Comparison of ENCODE assay signal across 10 cellular contexts in the genomic region with DNA sequence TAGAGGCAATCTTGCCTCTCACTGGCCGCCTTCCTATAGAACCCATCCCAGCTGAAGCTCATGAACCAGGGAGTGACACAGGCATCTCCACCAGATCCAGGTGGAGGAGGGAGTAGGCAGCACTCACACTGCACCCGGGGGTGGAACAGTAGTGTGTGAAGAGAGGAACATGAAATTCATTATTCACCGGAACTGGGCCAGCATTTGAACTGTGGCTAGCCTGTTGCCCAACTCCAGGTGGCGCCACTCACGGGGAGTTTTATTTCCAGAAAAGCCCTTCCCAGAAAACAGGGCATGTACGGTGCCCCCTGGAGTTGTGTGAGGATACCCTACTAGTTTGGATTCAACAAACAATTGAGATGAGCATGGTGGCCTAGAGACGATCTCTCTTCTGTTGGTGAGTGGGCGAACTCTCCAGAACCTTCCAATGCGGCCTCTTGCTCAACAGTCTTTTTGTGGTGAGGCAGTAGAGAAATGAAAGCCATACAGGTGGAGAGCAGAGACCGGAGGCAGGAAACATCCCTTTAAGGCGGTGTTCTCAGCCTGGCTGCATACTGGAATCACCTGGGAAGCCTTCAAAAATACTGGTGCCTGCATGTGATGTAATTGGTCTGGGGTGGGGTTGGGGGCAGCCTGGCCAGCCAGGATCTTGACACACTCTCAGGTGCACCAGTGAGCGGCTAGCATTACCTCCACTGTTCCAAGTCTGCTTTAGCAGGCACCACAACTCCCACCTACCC.
A peak's percentile ranks its signal among the peaks of the same experiment; 100 is the strongest.
DNase-seq lines count a peak whose midpoint lies in the region; ATAC-seq and TF ChIP-seq lines count a peak whose summit lies in the region.
"Had no signal": no experiment of that assay in that cellular context is flagged by ENCODE, and none has a peak within 500 bp of the region (broad histone marks: within the 10 kb centered on the region; RNA-seq: fewer than 3 reads in every experiment).

No MANE protein-coding gene starts in this region.

- DNase-seq in DMS 273 (lab: John Stamatoyannopoulos, UW; ENCODE audit: unreplicated experiment): peak; percentile 63
- no peak for DNase-seq in DMS 273 treated with DMSO at 0.1 percent for 48 hours (lab: John Stamatoyannopoulos, UW)
- no peak for DNase-seq in MM.1S
- peak; percentile 56 for DNase-seq in colonic mucosa
- DNase-seq in foreskin melanocyte: no peak
- no peak for DNase-seq in dedifferentiated amniotic fluid mesenchymal stem cell (ENCODE audit: extremely low spot score)
- DNase-seq: kidney glomerular epithelial cell had no signal

- no peaks in the 10 kb centered on the region for H3F3A ChIP-seq in MM.1S (ENCODE audit: insufficient read depth, low read length)

- H3K4me1 ChIP-seq in MM.1S (ENCODE audit: low read length) (peaks cover under 1% of the 10 kb centered on the region; the same call in 1 of the 2 replicates), colonic mucosa (no peaks in the 10 kb centered on the region), parathyroid adenoma (no peaks in the 10 kb centered on the region)

- no peaks in the 10 kb centered on the region for H3K9me3 ChIP-seq in MM.1S (replicated peaks; ENCODE audit: insufficient read depth, low read length)
- no peaks in the 10 kb centered on the region for H3K9me3 ChIP-seq in colonic mucosa
- H3K9me3 ChIP-seq in parathyroid adenoma (ENCODE audit: control insufficient read depth, low read length): no peaks in the 10 kb centered on the region
- H3K9me3 ChIP-seq: body of pancreas had no signal

- no peak overlapping the region for H3K9ac ChIP-seq in MM.1S (ENCODE audit: low read length)
- no peak overlapping the region for H3K9ac ChIP-seq in colonic mucosa (ENCODE audit: low read depth in 2 of 2, low read length in 2 of 2)
- H3K9ac ChIP-seq in parathyroid adenoma: no peak overlapping the region

- intact Hi-C loops in colonic mucosa (cut with DNase I): no loop called here

- H2AFZ ChIP-seq in MM.1S (ENCODE audit: low read length) (no peak overlapping the region), parathyroid adenoma (peak overlapping the region; percentile 39)

- no peak for ATAC-seq in HG03175 (IDR thresholded peaks at IDR 0.05; ENCODE audit: unreplicated experiment)
- ATAC-seq: body of pancreas had no signal

- H3K27me3 ChIP-seq in MM.1S (replicated peaks; ENCODE audit: insufficient read depth, low read length) (no peaks in the 10 kb centered on the region), colonic mucosa (no peaks in the 10 kb centered on the region), parathyroid adenoma (ENCODE audit: control insufficient read depth, insufficient read depth, low read length) (no peaks in the 10 kb centered on the region)
- H3K27me3 ChIP-seq: body of pancreas had no signal

- H3K4me2 ChIP-seq in MM.1S (ENCODE audit: low read depth, low read length): no peak overlapping the region
- no peak overlapping the region for H3K4me2 ChIP-seq in parathyroid adenoma (ENCODE audit: low read length)

- H3K9me2 ChIP-seq in MM.1S (replicated peaks; ENCODE audit: insufficient read depth, low read length): no peaks in the 10 kb centered on the region

- H3K27ac ChIP-seq in MM.1S (ENCODE audit: low read length) (no peak overlapping the region), colonic mucosa (no peak overlapping the region), parathyroid adenoma (no peak overlapping the region)
- H3K27ac ChIP-seq: body of pancreas had no signal

- no peaks in the 10 kb centered on the region for H3K79me2 ChIP-seq in MM.1S (ENCODE audit: low read length)
- no peaks in the 10 kb centered on the region for H3K79me2 ChIP-seq in parathyroid adenoma

- H4K20me1 ChIP-seq in MM.1S (ENCODE audit: insufficient read depth, low read length): no peaks in the 10 kb centered on the region

- H3K36me3 ChIP-seq in MM.1S (replicated peaks; ENCODE audit: insufficient read depth, low read length) (no peaks in the 10 kb centered on the region), colonic mucosa (no peaks in the 10 kb centered on the region), parathyroid adenoma (ENCODE audit: control insufficient read depth, insufficient read depth, low read length) (no peaks in the 10 kb centered on the region)

- TF ChIP-seq CTCF in MM.1S (IDR thresholded peaks at IDR 0.05; ENCODE audit: low read length) (peak; percentile 45), colonic mucosa (IDR thresholded peaks at IDR 0.05) (peak; percentile 22), parathyroid adenoma (IDR thresholded peaks at IDR 0.05) (no peak)

- no peak overlapping the region for H3K4me3 ChIP-seq in MM.1S (ENCODE audit: low read length)
- H3K4me3 ChIP-seq in colonic mucosa: no peak overlapping the region
- no peak overlapping the region for H3K4me3 ChIP-seq in parathyroid adenoma (ENCODE audit: low read depth, low read length)
- H3K4me3 ChIP-seq: body of pancreas had no signal

Comparison
In these comparisons a context has a peak if more than half of its experiments do, and no peak if none do; other contexts are left out.
1. DNase-seq: peak in DMS 273 (single experiment) and colonic mucosa (single experiment); none in DMS 273 treated with DMSO at 0.1 percent for 48 hours (single experiment), MM.1S (single experiment), foreskin melanocyte (single experiment) and dedifferentiated amniotic fluid mesenchymal stem cell (single experiment).